In genomic region chr3:105972069-105972468, GRCh38 we compare ENCODE assay signal across 8 cellular contexts.
"Had no signal": no experiment of that assay in that cellular context is flagged by ENCODE, and none has a peak within 500 bp of the region (broad histone marks: within the 10 kb centered on the region; RNA-seq: fewer than 3 reads in every experiment).

No MANE protein-coding gene starts in this region.

- FAIRE-seq: G401.6, GM12878, GM12891, GM12892, GM18507, GM19239 had no signal

- DNase-seq: GDM1, GF-D8 had no signal

- ATAC-seq: GM12878 had no signal

- H3K4me3 ChIP-seq: GM12878 had no signal
